ENCODE assay signal across 25 cellular contexts in genomic region chr21:15943009-15943666, GRCh38.
A peak's percentile ranks its signal among the peaks of the same experiment; 100 is the strongest.
DNase-seq lines count a peak whose midpoint lies in the region; ATAC-seq and TF ChIP-seq lines count a peak whose summit lies in the region.
"Had no signal": no experiment of that assay in that cellular context is flagged by ENCODE, and none has a peak within 500 bp of the region (broad histone marks: within the 10 kb centered on the region; RNA-seq: fewer than 3 reads in every experiment).

No MANE protein-coding gene starts in this region.

- H3K27ac ChIP-seq in RWPE1 = no peak overlapping the region
- H3K27ac ChIP-seq: neutrophil, PC-9 had no signal

- H3K9me3 Mint-ChIP-seq in glutamatergic neuron (ENCODE audit: unreplicated experiment) = no peaks in the 10 kb centered on the region
- H3K9me3 Mint-ChIP-seq: activated CD4-positive, alpha-beta memory T cell treated with anti-CD3 and anti-CD28 coated beads, Interleukin-2, amount 10 ng/mL, durations not matched to agents 7 days and 5 days had no signal

- no peak for ATAC-seq in HG02610 (IDR thresholded peaks at IDR 0.05; ENCODE audit: unreplicated experiment)

- DNase-seq in HCEC 1CT = peak; percentile 38
- peak; percentile 11 for DNase-seq in RWPE1 (ENCODE audit: low spot score)
- DNase-seq in epithelial cell of esophagus (ENCODE audit: low read depth) = peak; percentile 74
- DNase-seq in non-pigmented ciliary epithelial cell (ENCODE audit: low read depth) = peak; percentile 1
- DNase-seq in NCI-H1436 treated with DMSO at 0.1 percent for 48 hours (lab: John Stamatoyannopoulos, UW) = no peak
- no peak for DNase-seq in NOMO-1 (lab: John Stamatoyannopoulos, UW; ENCODE audit: unreplicated experiment in 2 of 2)
- DNase-seq in glutamatergic neuron = no peak
- DNase-seq: activated B cell treated with CpG ODN at 0.5 μM for 24 hours; activated CD4-positive, alpha-beta memory T cell treated with anti-CD3 and anti-CD28 coated beads, Interleukin-2, amount 10 ng/mL, durations not matched to agents 7 days and 5 days; activated naive CD4-positive, alpha-beta T cell treated with Interleukin-2 at 50 U/mL for 16 hours; AML-193; DND-41; effector CD8-positive, alpha-beta T cell; hippocampal formation; islet precursor cell; MV-4-11; NCI-H187; NCI-H2227 treated with DMSO at 0.1 percent for 48 hours; NCI-H82; PC-9; stimulated activated CD8-positive, alpha-beta memory T cell treated with anti-CD3 and anti-CD28 coated beads, Interleukin-4, amount 100 ng/mL, for 48 hours; T-helper 2 cell had no signal

- H3K4me1 Mint-ChIP-seq in glutamatergic neuron (ENCODE audit: low read depth, unreplicated experiment) = no peaks in the 10 kb centered on the region
- H3K4me1 Mint-ChIP-seq: activated B cell treated with CpG ODN at 0.5 μM for 24 hours; activated CD4-positive, alpha-beta memory T cell treated with anti-CD3 and anti-CD28 coated beads, Interleukin-2, amount 10 ng/mL, durations not matched to agents 7 days and 5 days had no signal

- no peaks in the 10 kb centered on the region for H3K27me3 Mint-ChIP-seq in glutamatergic neuron (ENCODE audit: unreplicated experiment)
- H3K27me3 Mint-ChIP-seq: activated B cell treated with CpG ODN at 0.5 μM for 24 hours, IgD-negative memory B cell had no signal

- no peak overlapping the region for H3K4me3 ChIP-seq in epithelial cell of esophagus (ENCODE audit: low read length)
- H3K4me3 ChIP-seq: PC-9 had no signal

- no peak overlapping the region for H3K27ac Mint-ChIP-seq in glutamatergic neuron (ENCODE audit: unreplicated experiment)
- H3K27ac Mint-ChIP-seq: activated B cell treated with CpG ODN at 0.5 μM for 24 hours; activated CD4-positive, alpha-beta memory T cell treated with anti-CD3 and anti-CD28 coated beads, Interleukin-2, amount 10 ng/mL, durations not matched to agents 7 days and 5 days; IgD-negative memory B cell had no signal

- TF ChIP-seq CTCF in RWPE1 (conservative IDR thresholded peaks at IDR 0.05; ENCODE audit: low read depth) = no peak
- TF ChIP-seq CTCF in epithelial cell of esophagus (IDR thresholded peaks at IDR 0.05; ENCODE audit: insufficient read depth, low read depth, low read length, missing control alignments) = no peak
- no peak for TF ChIP-seq CTCF in glutamatergic neuron (IDR thresholded peaks at IDR 0.05; ENCODE audit: partially characterized antibody, unreplicated experiment)

- CTCF ChIA-PET in RWPE1 (lab: Yijun Ruan, JAX) = interaction anchor here (0.6 to 0.7 kb wide), 2 partner anchors 11 to 350 kb away, joined by 3 to 4 read pairs; no protein-coding TSS in a partner anchor

- no peak overlapping the region for H3K4me3 Mint-ChIP-seq in glutamatergic neuron (ENCODE audit: unreplicated experiment)
- H3K4me3 Mint-ChIP-seq: activated B cell treated with CpG ODN at 0.5 μM for 24 hours; activated CD4-positive, alpha-beta memory T cell treated with anti-CD3 and anti-CD28 coated beads, Interleukin-2, amount 10 ng/mL, durations not matched to agents 7 days and 5 days; IgD-negative memory B cell had no signal

- POLR2A ChIA-PET in RWPE1 (lab: Yijun Ruan, JAX; ENCODE audit: low non-redundant PET) = no interaction called here

- no peaks in the 10 kb centered on the region for H3K36me3 Mint-ChIP-seq in glutamatergic neuron (ENCODE audit: unreplicated experiment)
- H3K36me3 Mint-ChIP-seq: IgD-negative memory B cell had no signal

Comparison
In these comparisons a context has a peak if more than half of its experiments do, and no peak if none do; other contexts are left out.
1. DNase-seq: peak in HCEC 1CT (single experiment), RWPE1 (single experiment), epithelial cell of esophagus (single experiment) and non-pigmented ciliary epithelial cell (single experiment); none in NCI-H1436 treated with DMSO at 0.1 percent for 48 hours (single experiment), NOMO-1 (0 of 2) and glutamatergic neuron (single experiment).